1 cellular context compared by ENCODE assay signal in genomic region chr7:77944183-77945182, GRCh38.
TF ChIP-seq lines count a peak whose summit lies in the region.

No MANE protein-coding gene starts in this region.

TF ChIP-seq in K562, 482 proteins besides CTCF, POLR2A, EP300 and RAD21 (continued from another document and continues in another):
- no peak for TF ChIP-seq ZFP30 (CRISPR knock-in tag; IDR thresholded peaks at IDR 0.05; ENCODE audit: borderline replicate concordance)
- no peak for TF ChIP-seq ZNF444 (CRISPR knock-in tag; IDR thresholded peaks at IDR 0.05)
- no peak for TF ChIP-seq IFI16 (CRISPR knock-in tag; IDR thresholded peaks at IDR 0.05)
- TF ChIP-seq ZNF740 (CRISPR knock-in tag; IDR thresholded peaks at IDR 0.05) = no peak
- no peak for TF ChIP-seq ZNF740 (tag; IDR thresholded peaks at IDR 0.05)
- no peak for TF ChIP-seq ZHX1 (conservative IDR thresholded peaks at IDR 0.05; ENCODE audit: low read length)
- no peak for TF ChIP-seq ZBTB7A (IDR thresholded peaks at IDR 0.05; ENCODE audit: borderline replicate concordance, control insufficient read depth, low read depth, low read length)
- peak; percentile 32; the same call in 1 of the 2 replicates for TF ChIP-seq GATAD2A (IDR thresholded peaks at IDR 0.05)
- TF ChIP-seq ARID3A (IDR thresholded peaks at IDR 0.05; ENCODE audit: borderline replicate concordance, low read depth, low read length) = peak; percentile 67; the same call in 1 of the 2 replicates
- TF ChIP-seq ZBTB26 (CRISPR knock-in tag; IDR thresholded peaks at IDR 0.05) = no peak
- no peak for TF ChIP-seq YBX1 (IDR thresholded peaks at IDR 0.05)
- no peak for TF ChIP-seq MAFF (IDR thresholded peaks at IDR 0.05; ENCODE audit: low read length)
- no peak for TF ChIP-seq HMG20A (CRISPR knock-in tag; conservative IDR thresholded peaks at IDR 0.05)
- no peak for TF ChIP-seq ZNF41 (CRISPR knock-in tag; conservative IDR thresholded peaks at IDR 0.05)
- TF ChIP-seq MGA (IDR thresholded peaks at IDR 0.05) = peak; percentile 96
- TF ChIP-seq SRSF3 (IDR thresholded peaks at IDR 0.05; ENCODE audit: insufficient read depth, low read length) = no peak
- TF ChIP-seq CHD1 (IDR thresholded peaks at IDR 0.05; ENCODE audit: low read length) = no peak
- no peak for TF ChIP-seq DDX20 (tag; IDR thresholded peaks at IDR 0.05; ENCODE audit: low read depth)
- TF ChIP-seq FUS (optimal IDR thresholded peaks at IDR 0.05; ENCODE audit: low read depth, low read length) = no peak
- no peak; the same call in 1 of the 2 replicates for TF ChIP-seq JUND (IDR thresholded peaks at IDR 0.05; ENCODE audit: borderline replicate concordance, low read depth, low read length)
- TF ChIP-seq JUND (tag; IDR thresholded peaks at IDR 0.05; ENCODE audit: borderline replicate concordance, low read depth, low read length) = peak; percentile 60; the same call in 1 of the 3 replicates
- TF ChIP-seq POLR3G (IDR thresholded peaks at IDR 0.05; ENCODE audit: extremely low read depth, insufficient read length, insufficient replicate concordance) = no peak
- no peak for TF ChIP-seq TCFL5 (CRISPR knock-in tag; conservative IDR thresholded peaks at IDR 0.05)
- TF ChIP-seq L3MBTL2 (IDR thresholded peaks at IDR 0.05) = peak; percentile 96
- TF ChIP-seq ZBTB2 (IDR thresholded peaks at IDR 0.05) = peak; percentile 40; the same call in 1 of the 2 replicates
- no peak for TF ChIP-seq NFE2 (IDR thresholded peaks at IDR 0.05; ENCODE audit: low read depth)
- no peak for TF ChIP-seq ATF6 (CRISPR knock-in tag; IDR thresholded peaks at IDR 0.05)
- no peak for TF ChIP-seq HNRNPLL (IDR thresholded peaks at IDR 0.05; ENCODE audit: low read depth, low read length, poor library complexity, severe bottlenecking)
- TF ChIP-seq NCOA6 (IDR thresholded peaks at IDR 0.05) = no peak
- no peak; the same call in none of the 2 replicates for TF ChIP-seq SMAD4 (CRISPR knock-in tag; conservative IDR thresholded peaks at IDR 0.05)
- TF ChIP-seq GTF2E2 (tag; IDR thresholded peaks at IDR 0.05) = peak; percentile 67; the same call in 1 of the 2 replicates
- no peak for TF ChIP-seq ZNF175 (CRISPR knock-in tag; IDR thresholded peaks at IDR 0.05; ENCODE audit: low read depth)
- no peak for TF ChIP-seq ILK (tag; IDR thresholded peaks at IDR 0.05; ENCODE audit: borderline replicate concordance, low read depth)
- TF ChIP-seq THAP7 (CRISPR knock-in tag; IDR thresholded peaks at IDR 0.05) = no peak
- no peak for TF ChIP-seq ZFPM2 (CRISPR knock-in tag; IDR thresholded peaks at IDR 0.05)
- TF ChIP-seq SPI1 (IDR thresholded peaks at IDR 0.05; ENCODE audit: borderline replicate concordance, low read depth, low read length) = no peak
- no peak for TF ChIP-seq XRCC4 (IDR thresholded peaks at IDR 0.05; ENCODE audit: extremely low read depth, insufficient read depth, insufficient read length)
- TF ChIP-seq MAFK (IDR thresholded peaks at IDR 0.05; ENCODE audit: low read length) = no peak
- no peak for TF ChIP-seq KLF1 (tag; IDR thresholded peaks at IDR 0.05)
- no peak for TF ChIP-seq KDM2B (CRISPR knock-in tag; IDR thresholded peaks at IDR 0.05)
- TF ChIP-seq ZNF57 (CRISPR knock-in tag; IDR thresholded peaks at IDR 0.05) = no peak
- no peak for TF ChIP-seq ILF3 (IDR thresholded peaks at IDR 0.05; ENCODE audit: borderline replicate concordance)
- no peak for TF ChIP-seq PHB (CRISPR knock-in tag; IDR thresholded peaks at IDR 0.05)
